1 cellular context compared by ENCODE assay signal in the genomic region with DNA sequence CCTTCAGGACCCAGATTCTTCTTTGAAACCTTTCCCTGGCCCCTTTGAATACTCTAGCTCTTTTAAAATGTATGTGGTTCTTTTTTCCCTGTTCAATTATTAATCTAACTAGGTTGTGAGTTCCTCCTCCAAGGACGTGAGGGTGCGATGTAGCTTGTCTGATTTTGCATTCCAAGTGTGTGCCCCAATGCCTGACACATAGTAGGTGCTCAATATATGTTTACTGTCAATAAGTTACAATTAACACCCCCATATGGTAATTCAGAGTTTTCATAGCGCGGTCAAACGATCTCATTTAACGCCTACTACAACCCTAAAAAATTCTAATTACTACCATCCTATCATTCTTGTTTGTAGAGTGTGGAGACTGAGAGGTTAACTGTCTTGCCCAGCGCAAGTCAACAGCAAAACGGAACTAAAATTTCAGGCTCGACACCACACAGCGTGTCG.
TF ChIP-seq lines count a peak whose summit lies in the region.

No MANE protein-coding gene starts in this region.

TF ChIP-seq in HEK293, 187 proteins besides CTCF, POLR2A, EP300 and RAD21 (continued from another document):
- TF ChIP-seq ZNF692 (tag by site-specific recombination; IDR thresholded peaks at IDR 0.05): peak; percentile 58; the same call in 1 of the 2 replicates
- TF ChIP-seq ZNF610 (tag by site-specific recombination; IDR thresholded peaks at IDR 0.05; ENCODE audit: borderline replicate concordance): peak; percentile 30; the same call in 1 of the 2 replicates
- no peak for TF ChIP-seq ZNF416 (tag by site-specific recombination; IDR thresholded peaks at IDR 0.05)
- no peak for TF ChIP-seq ZNF449 (tag by site-specific recombination; IDR thresholded peaks at IDR 0.05)
- TF ChIP-seq ZNF23 (tag by site-specific recombination; IDR thresholded peaks at IDR 0.05; ENCODE audit: borderline replicate concordance): no peak
- peak; percentile 69 for TF ChIP-seq MZF1 (tag by site-specific recombination; IDR thresholded peaks at IDR 0.05; ENCODE audit: borderline replicate concordance)
- peak; percentile 38; the same call in 1 of the 2 replicates for TF ChIP-seq KLF16 (tag by site-specific recombination; IDR thresholded peaks at IDR 0.05)
- TF ChIP-seq ZNF639 (tag by site-specific recombination; IDR thresholded peaks at IDR 0.05): peak; percentile 64; the same call in 1 of the 2 replicates
- peak; percentile 43; the same call in 1 of the 2 replicates for TF ChIP-seq ZNF501 (tag by site-specific recombination; IDR thresholded peaks at IDR 0.05)
- TF ChIP-seq ZFP41 (tag by site-specific recombination; IDR thresholded peaks at IDR 0.05; ENCODE audit: borderline replicate concordance): no peak
- TF ChIP-seq ZNF24 (tag by site-specific recombination; IDR thresholded peaks at IDR 0.05): 0 out of 2 replicates have a peak, but pooled peaks have one; percentile 39
- peak; percentile 77 for TF ChIP-seq REPIN1 (tag by site-specific recombination; IDR thresholded peaks at IDR 0.05; ENCODE audit: low read depth)
- TF ChIP-seq ZNF561 (tag by site-specific recombination; IDR thresholded peaks at IDR 0.05; ENCODE audit: borderline replicate concordance): peak; percentile 88; the same call in 1 of the 2 replicates
- TF ChIP-seq ZNF600 (tag by site-specific recombination; IDR thresholded peaks at IDR 0.05): no peak
- no peak for TF ChIP-seq ZNF76 (tag by site-specific recombination; IDR thresholded peaks at IDR 0.05; ENCODE audit: borderline replicate concordance, low read depth)
- TF ChIP-seq ZBTB48 (tag by site-specific recombination; IDR thresholded peaks at IDR 0.05): no peak
- TF ChIP-seq ZNF214 (tag by site-specific recombination; IDR thresholded peaks at IDR 0.05; ENCODE audit: borderline replicate concordance): no peak
- no peak for TF ChIP-seq ZNF248 (tag by site-specific recombination; IDR thresholded peaks at IDR 0.05)
- no peak for TF ChIP-seq HOXD13 (CRISPR knock-in tag; IDR thresholded peaks at IDR 0.05; ENCODE audit: borderline replicate concordance)
- no peak; the same call in 1 of the 2 replicates for TF ChIP-seq ZNF670 (tag by site-specific recombination; IDR thresholded peaks at IDR 0.05; ENCODE audit: low read depth)
